ENCODE assay signal across 14 cellular contexts in the genomic region with DNA sequence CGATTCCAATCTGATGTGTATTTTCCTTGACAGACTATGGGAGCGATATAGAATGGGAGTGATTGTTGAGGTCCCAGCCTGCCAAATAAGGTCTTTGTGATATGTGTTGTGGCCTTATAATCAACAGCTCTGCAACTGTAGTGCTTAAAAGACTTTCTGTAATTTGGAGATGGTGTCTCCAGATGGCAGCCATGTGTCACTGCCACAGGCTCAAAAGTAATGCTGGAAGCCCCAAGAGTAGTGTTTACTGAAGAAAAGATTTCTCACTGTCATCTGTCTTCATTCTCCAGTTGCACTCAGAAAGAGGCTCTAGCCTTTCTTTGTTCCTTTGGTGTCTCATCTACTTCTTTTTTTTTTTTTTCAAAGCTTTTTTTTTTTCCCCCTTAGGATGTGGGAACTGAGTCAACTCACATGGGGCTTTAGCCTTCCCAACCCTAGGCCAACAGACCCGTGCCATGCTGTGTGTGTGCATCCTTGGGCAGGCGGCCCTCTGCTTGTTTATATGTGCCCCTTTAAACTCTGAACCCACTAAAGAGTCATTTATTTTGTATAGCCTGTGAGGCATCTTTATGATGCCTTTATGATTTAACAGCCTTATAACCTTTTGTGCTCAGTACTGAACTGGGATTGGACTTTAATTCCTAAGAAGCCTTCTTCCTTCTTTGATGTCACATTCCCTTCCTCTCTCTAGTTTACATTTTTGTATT. TPM values are rescaled to one million over a fixed set of nuclear protein-coding genes. Genes with fewer than 3 reads are reported as not detected.
DNase-seq lines count a peak whose midpoint lies in the region; ATAC-seq, FAIRE-seq and TF ChIP-seq lines count a peak whose summit lies in the region.
"Had no signal": no experiment of that assay in that cellular context is flagged by ENCODE, and none has a peak within 500 bp of the region (broad histone marks: within the 10 kb centered on the region; RNA-seq: fewer than 3 reads in every experiment).

No MANE protein-coding gene starts in this region.

- H3K36me3 ChIP-seq in BLaER1 (no peaks in the 10 kb centered on the region), mucosa of rectum (ENCODE audit: control insufficient read depth in 2 of 2, insufficient read depth in 2 of 2, low read length in 2 of 2) (no peaks in the 10 kb centered on the region)
- H3K36me3 ChIP-seq: left lung had no signal

- H3K27ac ChIP-seq in BLaER1 (no peak overlapping the region), mucosa of rectum (ENCODE audit: low read depth in 2 of 2, low read length in 2 of 2) (peak overlapping the region; percentile 80 to 84)

- DNase-seq in NCI-H1694 (lab: John Stamatoyannopoulos, UW) (peak; percentile 40), dermis blood vessel endothelial cell (peak; percentile 27), H54 (ENCODE audit: insufficient read length, low spot score) (no peak)
- DNase-seq: activated naive CD8-positive, alpha-beta T cell treated with anti-CD3 and anti-CD28 coated beads, Interleukin-2, amount 50 U/mL, for 24 hours; caudate nucleus; COR-L47; foreskin melanocyte; left lung; naive B cell had no signal

- no peaks in the 10 kb centered on the region for H4K20me1 ChIP-seq in BLaER1

- no peak overlapping the region for H3K4me3 ChIP-seq in BLaER1
- peak overlapping the region; percentile 16 to 37 for H3K4me3 ChIP-seq in mucosa of rectum (ENCODE audit: low read length in 2 of 2)
- H3K4me3 ChIP-seq: left lung had no signal

- H3K9ac ChIP-seq in BLaER1 (no peak overlapping the region), mucosa of rectum (ENCODE audit: low read depth in 1 of 2, low read length in 2 of 2) (peak overlapping the region in 1 of 2 donors; percentile 42)

- H3K4me2 ChIP-seq in BLaER1: peak overlapping the region; percentile 54

- H3K27me3 ChIP-seq in BLaER1 (no peaks in the 10 kb centered on the region), mucosa of rectum (ENCODE audit: control insufficient read depth in 2 of 2, insufficient read depth in 2 of 2, low read length in 2 of 2) (peaks cover 0 to 3% of the 10 kb centered on the region in 2 donors)
- H3K27me3 ChIP-seq: left lung had no signal

- H3K4me1 ChIP-seq in BLaER1: peaks cover 28% of the 10 kb centered on the region
- peaks cover 13 to 27% of the 10 kb centered on the region in 2 donors for H3K4me1 ChIP-seq in mucosa of rectum (ENCODE audit: control insufficient read depth in 2 of 2, insufficient read depth in 2 of 2, low read length in 2 of 2)
- H3K4me1 ChIP-seq: left lung had no signal

- no peak for ATAC-seq in GM18511 (IDR thresholded peaks at IDR 0.05; ENCODE audit: unreplicated experiment)
- ATAC-seq in HG02852 (IDR thresholded peaks at IDR 0.05; ENCODE audit: unreplicated experiment): no peak
- ATAC-seq in HG03097 (IDR thresholded peaks at IDR 0.05; ENCODE audit: low FRiP score, unreplicated experiment): no peak
- ATAC-seq: activated naive CD8-positive, alpha-beta T cell treated with anti-CD3 and anti-CD28 coated beads, Interleukin-2, amount 50 U/mL, for 24 hours; left lung had no signal

- no peak for TF ChIP-seq POLR2A in H54 (IDR thresholded peaks at IDR 0.05; ENCODE audit: low read depth, low read length)

- H3K9me3 ChIP-seq in BLaER1 (no peaks in the 10 kb centered on the region), mucosa of rectum (ENCODE audit: control insufficient read depth in 2 of 2, low read length in 2 of 2) (no peaks in the 10 kb centered on the region)
- H3K9me3 ChIP-seq: left lung had no signal

- FAIRE-seq in H54 (lab: Jason Lieb, UNC): no peak

RNA-seq across cellular contexts. Expression of gene SRPX2, which starts 15.6 kb away (rescaled TPM):
- total RNA-seq in dermis blood vessel endothelial cell: 21.8 and 22.0 TPM in 2 replicates

RNA-seq across cellular contexts. Expression of gene TSPAN6, which starts 23.0 kb away (rescaled TPM):
- 56.4 and 79.0 TPM in 2 replicates for total RNA-seq in dermis blood vessel endothelial cell
